8 cellular contexts compared by ENCODE assay signal in genomic region chr1:207885129-207886032, GRCh38. TPM values are rescaled to one million over a fixed set of nuclear protein-coding genes. Genes with fewer than 3 reads are reported as not detected.
DNase-seq lines count a peak whose midpoint lies in the region; ATAC-seq lines count a peak whose summit lies in the region.

No MANE protein-coding gene starts in this region.

- H3K4me3 Mint-ChIP-seq in T-cell: peak overlapping the region in 1 of 3 donors; percentile 74

- peak; percentile 86 for DNase-seq in ELF-1 (ENCODE audit: low read depth, low spot score)
- peak; percentile 81 for DNase-seq in HCEC 1CT
- peak; percentile 83 for DNase-seq in NCI-H1092 treated with DMSO at 0.1 percent for 48 hours (lab: John Stamatoyannopoulos, UW)
- DNase-seq in T-cell: peak; percentile 19 to 73 (median 60)
- DNase-seq in amniotic epithelial cell (ENCODE audit: low read depth): peak; percentile 72
- DNase-seq in left cardiac atrium: peak; percentile 91
- DNase-seq in putamen (ENCODE audit: low spot score): peak; percentile 85
- no peak for DNase-seq in KG1 (lab: John Stamatoyannopoulos, UW)

- H3K27me3 Mint-ChIP-seq in T-cell: peaks cover 0 to 8% of the 10 kb centered on the region in 2 donors

- POLR2A ChIA-PET in T-cell (lab: Charles Lee): interaction anchor here (0.7 to 0.9 kb wide), 2 partner anchors 24 to 63 kb away, joined by 4 to 6 read pairs; no protein-coding TSS in a partner anchor

- CTCF ChIA-PET in T-cell (lab: Charles Lee): interaction anchor here (0.5 to 7.5 kb wide), 42 partner anchors 9 to 1340 kb away, joined by 3 to 148 read pairs (median 4); no protein-coding TSS in a partner anchor

- no peaks in the 10 kb centered on the region for H3K9me3 Mint-ChIP-seq in T-cell

- H3K4me1 Mint-ChIP-seq in T-cell: peaks cover 35 to 44% (median 42%) of the 10 kb centered on the region in 3 donors

- intact Hi-C loops in left cardiac atrium (cut with DNase I): loop anchor here (5.0 to 10.0 kb wide), 3 partner anchors 77 to 209 kb away; no protein-coding TSS in a partner anchor

- peak overlapping the region; percentile 99 for H3K27ac Mint-ChIP-seq in T-cell

- ATAC-seq in T-cell (replicated peaks in 1 of 4) (peak; percentile 66 to 70 (median 68)), left cardiac atrium (peak; percentile 89 to 91)

- H3K36me3 Mint-ChIP-seq in T-cell: no peaks in the 10 kb centered on the region

RNA-seq across cellular contexts. Expression of gene CD34, which starts 25.5 kb away (rescaled TPM):
- total RNA-seq in T-cell (1 to 10 TPM in 2 of 5 donors, under 1 TPM in 3; 0.57 to 1.6 (median 0.83) TPM), left cardiac atrium (100 to 1,000 TPM; 101 to 115 TPM)

Comparison
In these comparisons a context has a peak if more than half of its experiments do, and no peak if none do; other contexts are left out.
1. RNA of gene CD34, which starts 25.5 kb away (total RNA-seq): 101 to 115 TPM in left cardiac atrium; 0.57 to 1.6 TPM in T-cell; every median in the first group is over 10 times any median in the second.